In genomic region chr2:111618953-111619902, GRCh38 we compare ENCODE assay signal across 10 cellular contexts.
DNase-seq lines count a peak whose midpoint lies in the region; ATAC-seq and TF ChIP-seq lines count a peak whose summit lies in the region.
"Had no signal": no experiment of that assay in that cellular context is flagged by ENCODE, and none has a peak within 500 bp of the region (broad histone marks: within the 10 kb centered on the region; RNA-seq: fewer than 3 reads in every experiment).

No MANE protein-coding gene starts in this region.

- no peak overlapping the region for H3K27ac Mint-ChIP-seq in stimulated activated naive CD8-positive, alpha-beta T cell treated with anti-CD3 and anti-CD28 coated beads, Interleukin-15, amount 100 ng/mL, for 72 hours
- H3K27ac Mint-ChIP-seq in CD4-positive, alpha-beta memory T cell, result no peak overlapping the region

- H3K27me3 Mint-ChIP-seq in stimulated activated naive CD8-positive, alpha-beta T cell treated with anti-CD3 and anti-CD28 coated beads, Interleukin-15, amount 100 ng/mL, for 72 hours, result peaks cover 11% of the 10 kb centered on the region
- H3K27me3 Mint-ChIP-seq in CD4-positive, alpha-beta memory T cell, result peaks cover 0 to 4% of the 10 kb centered on the region in 2 donors

- peak; percentile 82 for TF ChIP-seq RAD21 in HCT116 (IDR thresholded peaks at IDR 0.05; ENCODE audit: low read depth)

- no peaks in the 10 kb centered on the region for H3K9me2 ChIP-seq in HCT116 (ENCODE audit: insufficient read depth)

- BruUV-seq in HCT116 (replicated peaks; lab: Mats Ljungman, UMichigan), result no TSS peak

- H3K4me3 Mint-ChIP-seq in stimulated activated naive CD8-positive, alpha-beta T cell treated with anti-CD3 and anti-CD28 coated beads, Interleukin-15, amount 100 ng/mL, for 72 hours, result no peak overlapping the region
- no peak overlapping the region for H3K4me3 Mint-ChIP-seq in CD4-positive, alpha-beta memory T cell

- CTCF ChIA-PET in HCT116 (lab: Charles Lee), result interaction anchor here (0.7 to 1.9 kb wide), 3 partner anchors 79 to 84 kb away, joined by 3 to 15 read pairs (median 6); no protein-coding TSS in a partner anchor
- CTCF ChIA-PET in CD4-positive, alpha-beta memory T cell (lab: Charles Lee; ENCODE audit: partially characterized antibody), result no interaction called here

- no peak for TF ChIP-seq POLR2A in HCT116 (IDR thresholded peaks at IDR 0.05; ENCODE audit: borderline replicate concordance, extremely low read depth, insufficient read depth, insufficient read length)

- ATAC-seq in HCT116, result peak; percentile 34; the same call in 1 of the 2 replicates
- no peak for ATAC-seq in stimulated activated naive CD8-positive, alpha-beta T cell treated with anti-CD3 and anti-CD28 coated beads, Interleukin-15, amount 100 ng/mL, for 72 hours

- intact Hi-C loops in HCT116 (cut with micrococcal nuclease), result loop anchor here (5.0 kb wide), 1 partner anchor 78 kb away; no protein-coding TSS in a partner anchor
- intact Hi-C loops in CD4-positive, alpha-beta memory T cell (cut with micrococcal nuclease), result no loop called here

- POLR2A ChIA-PET in HCT116 (lab: Charles Lee), result no interaction called here
- POLR2A ChIA-PET in CD4-positive, alpha-beta memory T cell (lab: Charles Lee; ENCODE audit: partially characterized antibody), result no interaction called here

- H2AFZ ChIP-seq in HCT116 (ENCODE audit: low read depth, low read length, poor library complexity, severe bottlenecking), result no peak overlapping the region

- H3K4me1 ChIP-seq in HCT116 (ENCODE audit: control insufficient read depth in 1 of 2, insufficient read depth in 2 of 2, low read length in 2 of 2) (peaks cover 16 to 21% of the 10 kb centered on the region in 2 experiments), skeletal muscle satellite cell (ENCODE audit: control insufficient read depth, insufficient read depth, low read length) (peaks cover 36% of the 10 kb centered on the region)
- H3K4me1 ChIP-seq in CD4-positive, alpha-beta memory T cell (ENCODE audit: insufficient read depth, low read length), result no peaks in the 10 kb centered on the region

- no peaks in the 10 kb centered on the region for H3K9me3 Mint-ChIP-seq in stimulated activated naive CD8-positive, alpha-beta T cell treated with anti-CD3 and anti-CD28 coated beads, Interleukin-15, amount 100 ng/mL, for 72 hours
- H3K9me3 Mint-ChIP-seq in CD4-positive, alpha-beta memory T cell, result peaks cover 0 to 2% (median 0%) of the 10 kb centered on the region in 8 donors

- no peaks in the 10 kb centered on the region for H3K36me3 ChIP-seq in HCT116 (ENCODE audit: control insufficient read depth in 1 of 2, insufficient read depth in 2 of 2, low read length in 2 of 2)
- H3K36me3 ChIP-seq in skeletal muscle satellite cell (ENCODE audit: insufficient read depth, low read length), result no peaks in the 10 kb centered on the region
- no peaks in the 10 kb centered on the region for H3K36me3 ChIP-seq in CD4-positive, alpha-beta memory T cell (ENCODE audit: insufficient read depth, low read length)
- H3K36me3 ChIP-seq: adrenal gland had no signal

- H3K4me2 ChIP-seq in HCT116 (ENCODE audit: low read length) (no peak overlapping the region), skeletal muscle satellite cell (ENCODE audit: low read length) (peak overlapping the region; percentile 69)

- no peaks in the 10 kb centered on the region for H4K20me1 ChIP-seq in HCT116 (ENCODE audit: insufficient read depth)

- H3K4me3 ChIP-seq in HCT116 (replicated peaks in 1 of 2; ENCODE audit: low read depth in 1 of 2, low read length in 2 of 2), result no peak overlapping the region
- no peak overlapping the region for H3K4me3 ChIP-seq in fibroblast of pulmonary artery (replicated peaks; ENCODE audit: low read depth, low read length)
- no peak overlapping the region for H3K4me3 ChIP-seq in skeletal muscle satellite cell (ENCODE audit: low read length)
- no peak overlapping the region for H3K4me3 ChIP-seq in CD4-positive, alpha-beta memory T cell (ENCODE audit: low read length in 2 of 2)
- H3K4me3 ChIP-seq: adrenal gland had no signal

- H3K36me3 Mint-ChIP-seq in CD4-positive, alpha-beta memory T cell, result no peaks in the 10 kb centered on the region

- no peaks in the 10 kb centered on the region for H3K27me3 ChIP-seq in HCT116 (ENCODE audit: insufficient read depth, low read length)
- H3K27me3 ChIP-seq in skeletal muscle satellite cell (ENCODE audit: control insufficient read depth, insufficient read depth, low read length), result no peaks in the 10 kb centered on the region
- no peaks in the 10 kb centered on the region for H3K27me3 ChIP-seq in CD4-positive, alpha-beta memory T cell (ENCODE audit: insufficient read depth, low read length)
- H3K27me3 ChIP-seq: adrenal gland had no signal

- no peak overlapping the region for H3K9ac ChIP-seq in HCT116 (ENCODE audit: low read length)
- no peak overlapping the region for H3K9ac ChIP-seq in skeletal muscle satellite cell (ENCODE audit: low read depth, low read length)

- H3K4me1 Mint-ChIP-seq in stimulated activated naive CD8-positive, alpha-beta T cell treated with anti-CD3 and anti-CD28 coated beads, Interleukin-15, amount 100 ng/mL, for 72 hours, result no peaks in the 10 kb centered on the region
- H3K4me1 Mint-ChIP-seq in CD4-positive, alpha-beta memory T cell, result peaks cover 0 to 2% (median 0%) of the 10 kb centered on the region in 4 donors

- DNase-seq in HCT116 (ENCODE audit: low read depth, low spot score) (peak; percentile 21), SIG-M5 (lab: John Stamatoyannopoulos, UW) (peak; percentile 37), fibroblast of pulmonary artery (ENCODE audit: low read depth) (peak; percentile 59), iPS-NIHi7 (ENCODE audit: extremely low spot score) (no peak), Kasumi-1 (lab: John Stamatoyannopoulos, UW) (no peak)
- DNase-seq in stimulated activated naive CD8-positive, alpha-beta T cell treated with anti-CD3 and anti-CD28 coated beads, Interleukin-15, amount 100 ng/mL, for 72 hours, result no peak
- no peak for DNase-seq in CD4-positive, alpha-beta memory T cell
- DNase-seq: NCI-H2227 treated with DMSO at 0.1 percent for 48 hours had no signal

- no peak overlapping the region for H3K27ac ChIP-seq in HCT116 (ENCODE audit: low read depth, low read length)
- no peak overlapping the region for H3K27ac ChIP-seq in CD4-positive, alpha-beta memory T cell (ENCODE audit: low read depth, low read length)

- no peaks in the 10 kb centered on the region for H3K79me2 ChIP-seq in HCT116 (ENCODE audit: insufficient read depth, low read length)

- H3K9me3 ChIP-seq in HCT116 (ENCODE audit: control insufficient read depth in 1 of 2, insufficient read depth in 1 of 2, low read depth in 1 of 2, low read length in 2 of 2), result no peaks in the 10 kb centered on the region
- no peaks in the 10 kb centered on the region for H3K9me3 ChIP-seq in skeletal muscle satellite cell (replicated peaks; ENCODE audit: low read length)
- no peaks in the 10 kb centered on the region for H3K9me3 ChIP-seq in CD4-positive, alpha-beta memory T cell (ENCODE audit: control insufficient read depth in 1 of 2, low read length in 2 of 2)
- H3K9me3 ChIP-seq: adrenal gland had no signal

- RAD21 ChIA-PET in HCT116 (lab: Charles Lee; ENCODE audit: low non-redundant PET in 1 of 2, low total read pairs in 2 of 2, uncharacterized antibody in 2 of 2, unreplicated experiment in 2 of 2), result interaction anchor here (1.2 to 1.8 kb wide), 2 partner anchors 34 to 80 kb away, joined by 3 to 4 read pairs; no protein-coding TSS in a partner anchor

- TF ChIP-seq CTCF in HCT116 (IDR thresholded peaks at IDR 0.05 in 2 of 3, conservative IDR thresholded peaks at IDR 0.05 in 1 of 3; ENCODE audit: borderline replicate concordance in 1 of 3, insufficient read depth in 1 of 3, low read depth in 2 of 3, low read length in 2 of 3) (peak; percentile 36 to 75 (median 52)), fibroblast of pulmonary artery (IDR thresholded peaks at IDR 0.05; ENCODE audit: low read length, missing control alignments) (peak; percentile 42)

TF ChIP-seq in HCT116, 20 proteins besides CTCF, POLR2A, EP300 and RAD21:
- TF ChIP-seq SIN3A (IDR thresholded peaks at IDR 0.05; ENCODE audit: low read depth) (no peak), CBX3 (IDR thresholded peaks at IDR 0.05; ENCODE audit: low read depth) (0 out of 2 replicates have a peak, but pooled peaks have one; percentile 16), ZNF274 (IDR thresholded peaks at IDR 0.05; ENCODE audit: low read depth, low read length) (no peak), ZBTB33 (IDR thresholded peaks at IDR 0.05; ENCODE audit: extremely low read depth, insufficient replicate concordance, low read length) (no peak)
TF ChIP-seq in HCT116: peak in this region for 1.

Comparison
In these comparisons a context has a peak if more than half of its experiments do, and no peak if none do; other contexts are left out.
1. DNase-seq: peak in HCT116 (single experiment), SIG-M5 (single experiment) and fibroblast of pulmonary artery (single experiment); none in iPS-NIHi7 (single experiment), stimulated activated naive CD8-positive, alpha-beta T cell treated with anti-CD3 and anti-CD28 coated beads, Interleukin-15, amount 100 ng/mL, for 72 hours (0 of 2), CD4-positive, alpha-beta memory T cell (0 of 5) and Kasumi-1 (0 of 2).